Comparison of ENCODE assay signal across 18 cellular contexts in the genomic region with DNA sequence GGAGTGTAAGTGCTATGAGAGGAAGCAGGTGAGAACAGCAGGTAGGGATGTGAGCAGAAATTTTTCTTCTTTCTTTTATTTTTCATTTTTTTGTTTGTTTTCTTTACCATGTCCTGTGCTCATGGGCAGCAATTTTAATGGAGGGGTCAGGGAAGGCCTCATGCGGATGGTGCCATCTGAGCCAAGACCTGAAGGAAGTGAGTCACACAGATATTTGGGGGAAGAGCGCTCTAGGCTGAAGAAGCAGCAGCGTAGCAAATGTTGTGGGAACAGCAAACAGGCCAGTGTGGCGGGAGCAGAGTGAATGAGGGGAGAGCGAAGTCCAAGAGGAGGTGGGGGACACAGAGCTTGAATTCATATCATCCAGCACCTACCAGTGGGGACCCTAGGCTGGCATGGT. TPM values are rescaled to one million over a fixed set of nuclear protein-coding genes. Genes with fewer than 3 reads are reported as not detected.
DNase-seq lines count a peak whose midpoint lies in the region; ATAC-seq, FAIRE-seq and TF ChIP-seq lines count a peak whose summit lies in the region.
"Had no signal": no experiment of that assay in that cellular context is flagged by ENCODE, and none has a peak within 500 bp of the region (broad histone marks: within the 10 kb centered on the region; RNA-seq: fewer than 3 reads in every experiment).

No MANE protein-coding gene starts in this region.

- no peak for ATAC-seq in GM18517 (IDR thresholded peaks at IDR 0.05; ENCODE audit: unreplicated experiment)
- ATAC-seq: activated CD4-positive, CD25-positive, alpha-beta regulatory T cell treated with anti-CD3 and anti-CD28 coated beads, Interleukin-2, amount 50 U/mL, for 24 hours; heart right ventricle had no signal

- peak; percentile 60 for DNase-seq in H54 (ENCODE audit: insufficient read length, low spot score)
- DNase-seq in RPMI7951 (ENCODE audit: low read depth): peak; percentile 86
- peak; percentile 57 for DNase-seq in fibroblast of gingiva (ENCODE audit: low read depth)
- DNase-seq in skeletal muscle cell (ENCODE audit: low read depth): peak; percentile 19
- no peak for DNase-seq in OCI-M1 (lab: John Stamatoyannopoulos, UW)
- DNase-seq in hippocampal formation (lab: John Stamatoyannopoulos, UW): no peak
- no peak for DNase-seq in activated CD4-positive, alpha-beta T cell treated with anti-CD3 and anti-CD28 coated beads, Interleukin-2, amount 50 U/mL, for 48 hours
- DNase-seq: adrenal gland; Calu3; effector CD4-positive, alpha-beta T cell; heart right ventricle; NCI-H1694 treated with DMSO at 0.1 percent for 48 hours; NCI-H82; spleen had no signal

- no peak for TF ChIP-seq POLR2A in H54 (IDR thresholded peaks at IDR 0.05; ENCODE audit: low read depth, low read length)

- H3K4me3 ChIP-seq in skeletal muscle cell (ENCODE audit: low read depth, low read length): no peak overlapping the region
- H3K4me3 ChIP-seq: adrenal gland, heart right ventricle, spleen, thoracic aorta had no signal

- peak; percentile 48 for FAIRE-seq in H54 (lab: Jason Lieb, UNC)

RNA-seq across cellular contexts. Expression of a gene that starts 12.7 kb away (rescaled TPM):
- total RNA-seq in RPMI7951 (2014; rRNA removed; shearing (Covaris generic)): 0.20 and 0.24 TPM in 2 replicates
- total RNA-seq: SK-MEL-5, thoracic aorta had no signal

Comparison
In these comparisons a context has a peak if more than half of its experiments do, and no peak if none do; other contexts are left out.
1. DNase-seq: peak in H54 (single experiment), RPMI7951 (single experiment), fibroblast of gingiva (single experiment) and skeletal muscle cell (single experiment); none in OCI-M1 (single experiment), hippocampal formation (0 of 2) and activated CD4-positive, alpha-beta T cell treated with anti-CD3 and anti-CD28 coated beads, Interleukin-2, amount 50 U/mL, for 48 hours (0 of 2).